Comparison of ENCODE assay signal across 2 cellular contexts in genomic region chr1:67184838-67185421, GRCh38.
TF ChIP-seq lines count a peak whose summit lies in the region.

No MANE protein-coding gene starts in this region.

TF ChIP-seq in IMR-90, 13 proteins besides CTCF, POLR2A, EP300 and RAD21:
- TF ChIP-seq MXI1 (IDR thresholded peaks at IDR 0.05; ENCODE audit: borderline replicate concordance, low read depth, low read length) (no peak), MAFK (IDR thresholded peaks at IDR 0.05; ENCODE audit: low read depth, low read length) (no peak), NFE2L2 (IDR thresholded peaks at IDR 0.05; ENCODE audit: low read depth, low read length) (no peak), RCOR1 (IDR thresholded peaks at IDR 0.05; ENCODE audit: insufficient replicate concordance, low read length) (no peak), SMC3 (IDR thresholded peaks at IDR 0.05; ENCODE audit: low read depth, low read length) (no peak), ELK1 (IDR thresholded peaks at IDR 0.05; ENCODE audit: borderline replicate concordance, low read depth, low read length) (no peak), FOS (IDR thresholded peaks at IDR 0.05; ENCODE audit: low read depth, low read length) (no peak), USF2 (IDR thresholded peaks at IDR 0.05; ENCODE audit: low read depth, low read length) (no peak), CEBPB (IDR thresholded peaks at IDR 0.05; ENCODE audit: low read depth, low read length) (no peak), RFX5 (IDR thresholded peaks at IDR 0.05; ENCODE audit: low read depth, low read length) (no peak), BHLHE40 (IDR thresholded peaks at IDR 0.05; ENCODE audit: low read depth, low read length) (no peak), CHD1 (IDR thresholded peaks at IDR 0.05; ENCODE audit: low read depth, low read length) (no peak), MAZ (IDR thresholded peaks at IDR 0.05; ENCODE audit: borderline replicate concordance, low read depth, low read length) (no peak)

TF ChIP-seq in K562, 482 proteins besides CTCF, POLR2A, EP300 and RAD21:
- TF ChIP-seq ILK (tag; IDR thresholded peaks at IDR 0.05; ENCODE audit: borderline replicate concordance, low read depth) (no peak), EGR1 (conservative IDR thresholded peaks at IDR 0.05) (no peak), TCF15 (CRISPR knock-in tag; IDR thresholded peaks at IDR 0.05) (no peak), ETS2 (tag; IDR thresholded peaks at IDR 0.05; ENCODE audit: borderline replicate concordance, poor library complexity, severe bottlenecking) (no peak)
